ENCODE assay signal across 2 cellular contexts in the genomic region with DNA sequence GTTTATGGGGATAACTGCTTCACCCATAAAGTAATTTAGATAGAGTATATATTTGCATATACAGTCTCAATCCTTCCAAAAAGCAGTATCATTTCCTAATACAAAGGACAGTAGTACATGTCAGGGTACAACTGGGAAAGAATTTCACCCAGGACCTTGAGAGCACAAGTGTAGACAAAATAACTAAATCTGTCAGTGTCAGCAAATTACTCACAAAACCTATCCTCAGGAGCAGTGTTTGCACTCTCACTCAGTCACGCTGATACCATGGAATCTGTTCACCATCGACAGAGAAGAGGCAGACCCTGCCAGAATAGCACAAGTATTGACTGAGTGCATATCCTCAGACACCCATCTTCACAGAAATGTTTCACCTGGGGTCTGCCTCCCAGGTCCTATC.
TF ChIP-seq lines count a peak whose summit lies in the region.

No MANE protein-coding gene starts in this region.

TF ChIP-seq in HepG2, 621 proteins besides CTCF, POLR2A, EP300 and RAD21 (continued from another document):
- TF ChIP-seq, protein P1, sequence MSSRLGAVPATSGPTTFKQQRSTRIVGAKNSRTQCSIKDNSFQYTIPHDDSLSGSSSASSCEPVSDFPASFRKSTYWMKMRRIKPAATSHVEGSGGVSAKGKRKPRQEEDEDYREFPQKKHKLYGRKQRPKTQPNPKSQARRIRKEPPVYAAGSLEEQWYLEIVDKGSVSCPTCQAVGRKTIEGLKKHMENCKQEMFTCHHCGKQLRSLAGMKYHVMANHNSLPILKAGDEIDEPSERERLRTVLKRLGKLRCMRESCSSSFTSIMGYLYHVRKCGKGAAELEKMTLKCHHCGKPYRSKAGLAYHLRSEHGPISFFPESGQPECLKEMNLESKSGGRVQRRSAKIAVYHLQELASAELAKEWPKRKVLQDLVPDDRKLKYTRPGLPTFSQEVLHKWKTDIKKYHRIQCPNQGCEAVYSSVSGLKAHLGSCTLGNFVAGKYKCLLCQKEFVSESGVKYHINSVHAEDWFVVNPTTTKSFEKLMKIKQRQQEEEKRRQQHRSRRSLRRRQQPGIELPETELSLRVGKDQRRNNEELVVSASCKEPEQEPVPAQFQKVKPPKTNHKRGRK (CRISPR knock-in tag; IDR thresholded peaks at IDR 0.05) = no peak
- peak; percentile 88 to 93 for TF ChIP-seq MAFK (conservative IDR thresholded peaks at IDR 0.05 in 1 of 2, IDR thresholded peaks at IDR 0.05 in 1 of 2; ENCODE audit: low read length in 2 of 2)
- TF ChIP-seq SP2 (CRISPR knock-in tag; IDR thresholded peaks at IDR 0.05) = no peak
- no peak for TF ChIP-seq ZNF879 (CRISPR knock-in tag; IDR thresholded peaks at IDR 0.05)
- peak; percentile 89 for TF ChIP-seq MAFF (IDR thresholded peaks at IDR 0.05; ENCODE audit: low read depth, low read length)
- no peak for TF ChIP-seq RELA (CRISPR knock-in tag; IDR thresholded peaks at IDR 0.05)
- TF ChIP-seq SYNCRIP (IDR thresholded peaks at IDR 0.05; ENCODE audit: insufficient read depth, low read depth, low read length) = no peak
TF ChIP-seq in HepG2: peak in this region for 2.

TF ChIP-seq in H1, 55 proteins besides CTCF, POLR2A, EP300 and RAD21 (continued from another document):
- no peak for TF ChIP-seq CTBP2 (IDR thresholded peaks at IDR 0.05; ENCODE audit: borderline replicate concordance, insufficient read depth, insufficient read length, low read length)
- no peak for TF ChIP-seq ASH2L (IDR thresholded peaks at IDR 0.05; ENCODE audit: low read length)
- TF ChIP-seq RFX5 (IDR thresholded peaks at IDR 0.05; ENCODE audit: borderline replicate concordance, low read depth, low read length) = no peak
- TF ChIP-seq YY1 (IDR thresholded peaks at IDR 0.05; ENCODE audit: low read depth, low read length) = no peak
- no peak for TF ChIP-seq EZH2 (IDR thresholded peaks at IDR 0.05; ENCODE audit: low read depth, low read length, severe bottlenecking)
- TF ChIP-seq GABPA (IDR thresholded peaks at IDR 0.05; ENCODE audit: borderline replicate concordance, insufficient read depth, low read length) = no peak
- TF ChIP-seq, protein P2, sequence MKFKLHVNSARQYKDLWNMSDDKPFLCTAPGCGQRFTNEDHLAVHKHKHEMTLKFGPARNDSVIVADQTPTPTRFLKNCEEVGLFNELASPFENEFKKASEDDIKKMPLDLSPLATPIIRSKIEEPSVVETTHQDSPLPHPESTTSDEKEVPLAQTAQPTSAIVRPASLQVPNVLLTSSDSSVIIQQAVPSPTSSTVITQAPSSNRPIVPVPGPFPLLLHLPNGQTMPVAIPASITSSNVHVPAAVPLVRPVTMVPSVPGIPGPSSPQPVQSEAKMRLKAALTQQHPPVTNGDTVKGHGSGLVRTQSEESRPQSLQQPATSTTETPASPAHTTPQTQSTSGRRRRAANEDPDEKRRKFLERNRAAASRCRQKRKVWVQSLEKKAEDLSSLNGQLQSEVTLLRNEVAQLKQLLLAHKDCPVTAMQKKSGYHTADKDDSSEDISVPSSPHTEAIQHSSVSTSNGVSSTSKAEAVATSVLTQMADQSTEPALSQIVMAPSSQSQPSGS (IDR thresholded peaks at IDR 0.05; ENCODE audit: low read length) = no peak
- no peak for TF ChIP-seq HDAC2 (IDR thresholded peaks at IDR 0.05; ENCODE audit: borderline replicate concordance in 1 of 2, low read depth in 2 of 2, low read length in 2 of 2)
- TF ChIP-seq SUZ12 (IDR thresholded peaks at IDR 0.05; ENCODE audit: low read length) = no peak
- no peak for TF ChIP-seq KDM5A (IDR thresholded peaks at IDR 0.05; ENCODE audit: low read length)
- no peak for TF ChIP-seq SP1 (IDR thresholded peaks at IDR 0.05; ENCODE audit: low read depth, low read length)
TF ChIP-seq in H1: peak in this region for 0.
